8 cellular contexts compared by ENCODE assay signal in the genomic region with DNA sequence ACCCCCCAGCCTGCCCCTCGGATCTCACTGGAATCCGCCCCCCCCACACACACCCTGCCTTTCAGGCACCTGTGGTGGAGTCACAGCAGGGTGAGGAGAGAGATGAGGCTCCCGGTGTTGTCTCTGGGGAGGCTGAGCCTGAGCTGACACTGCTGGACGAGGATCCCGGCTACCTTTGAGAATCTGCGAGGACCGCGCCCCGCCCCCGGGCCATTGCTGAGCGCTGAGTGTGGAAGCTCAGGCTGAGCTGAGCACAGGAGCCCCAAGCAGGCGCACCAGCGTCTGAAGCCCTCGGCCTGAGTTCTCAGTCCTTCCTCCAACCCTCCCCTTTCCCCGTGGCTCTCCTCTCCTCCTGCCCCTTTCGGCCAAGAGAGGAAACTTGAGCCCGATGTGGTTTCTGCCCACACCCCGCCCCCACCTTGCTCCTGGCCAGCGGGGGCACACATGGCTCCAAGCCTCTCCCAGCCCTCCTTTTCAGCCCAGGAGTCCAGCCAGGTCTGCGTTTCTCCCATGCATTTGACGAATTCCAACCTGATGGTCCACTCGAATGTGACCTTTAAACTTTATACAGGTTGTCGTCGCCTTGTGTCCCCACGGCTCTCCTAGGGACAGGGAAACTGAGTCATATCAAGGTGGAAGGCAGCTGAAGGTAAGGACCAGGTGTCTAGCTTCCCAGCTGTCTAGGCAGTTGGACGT. TPM values are rescaled to one million over a fixed set of nuclear protein-coding genes. Genes with fewer than 3 reads are reported as not detected.
A peak's percentile ranks its signal among the peaks of the same experiment; 100 is the strongest.
DNase-seq lines count a peak whose midpoint lies in the region; ATAC-seq and TF ChIP-seq lines count a peak whose summit lies in the region.

A gene (minus strand): TSS at position 284 of the 696 bp plus-strand sequence. CDS start 5,767 bp downstream, outside the sequence.

- no peak within 1 kb of the TSS for H3K27ac Mint-ChIP-seq in activated CD8-positive, alpha-beta T cell treated with anti-CD3 and anti-CD28 coated beads, Interleukin-2, amount 10 ng/mL, durations not matched to agents 7 days and 5 days
- peak within 1 kb of the TSS; percentile 76 for H3K27ac Mint-ChIP-seq in neural progenitor cell

- no peak within 1 kb of the TSS for H3K4me3 Mint-ChIP-seq in activated CD8-positive, alpha-beta T cell treated with anti-CD3 and anti-CD28 coated beads, Interleukin-2, amount 10 ng/mL, durations not matched to agents 7 days and 5 days
- H3K4me3 Mint-ChIP-seq in neural progenitor cell: peak within 1 kb of the TSS; percentile 79

- H3K36me3 ChIP-seq in neural progenitor cell: no peaks in the 10 kb centered on the region

- H3K9me3 ChIP-seq in neural progenitor cell (ENCODE audit: low read depth): no peaks in the 10 kb centered on the region

- peaks cover 37% of the 10 kb centered on the region for H3K4me1 Mint-ChIP-seq in activated CD8-positive, alpha-beta T cell treated with anti-CD3 and anti-CD28 coated beads, Interleukin-2, amount 10 ng/mL, durations not matched to agents 7 days and 5 days (ENCODE audit: low read depth)
- peaks cover 34% of the 10 kb centered on the region for H3K4me1 Mint-ChIP-seq in neural progenitor cell

- peak within 1 kb of the TSS; percentile 89 for H2AFZ ChIP-seq in neural progenitor cell (replicated peaks)

- peak within 1 kb of the TSS; percentile 74 for H3K27ac ChIP-seq in neural progenitor cell

- CTCF ChIA-PET in activated CD8-positive, alpha-beta T cell treated with anti-CD3 and anti-CD28 coated beads, Interleukin-2, amount 10 ng/mL, durations not matched to agents 7 days and 5 days (lab: Charles Lee): interaction anchor here (2.0 to 2.8 kb wide), 4 partner anchors 24 to 79 kb away, joined by 6 to 14 read pairs (median 11); a partner anchor contains a TSS

- peak; percentile 64 for ATAC-seq in activated CD8-positive, alpha-beta T cell treated with anti-CD3 and anti-CD28 coated beads, Interleukin-2, amount 10 ng/mL, durations not matched to agents 7 days and 5 days
- ATAC-seq in GM19351 (IDR thresholded peaks at IDR 0.05; ENCODE audit: unreplicated experiment) (no peak), GM18517 (IDR thresholded peaks at IDR 0.05; ENCODE audit: unreplicated experiment) (no peak)

- no peaks in the 10 kb centered on the region for H3K36me3 Mint-ChIP-seq in activated CD8-positive, alpha-beta T cell treated with anti-CD3 and anti-CD28 coated beads, Interleukin-2, amount 10 ng/mL, durations not matched to agents 7 days and 5 days (ENCODE audit: low read depth)
- no peaks in the 10 kb centered on the region for H3K36me3 Mint-ChIP-seq in neural progenitor cell

- peaks cover 5% of the 10 kb centered on the region for H3K79me2 ChIP-seq in neural progenitor cell (ENCODE audit: low read depth)

- TF ChIP-seq CTCF in fibroblast of the aortic adventitia (IDR thresholded peaks at IDR 0.05; ENCODE audit: insufficient read depth, low read length) (peak; percentile 38), neural progenitor cell (IDR thresholded peaks at IDR 0.05) (no peak)

- H3K4me2 ChIP-seq in neural progenitor cell: peak within 1 kb of the TSS; percentile 80

- H3K27me3 Mint-ChIP-seq in activated CD8-positive, alpha-beta T cell treated with anti-CD3 and anti-CD28 coated beads, Interleukin-2, amount 10 ng/mL, durations not matched to agents 7 days and 5 days (ENCODE audit: low read depth): peaks cover 67% of the 10 kb centered on the region
- H3K27me3 Mint-ChIP-seq in neural progenitor cell (ENCODE audit: insufficient read depth, low read depth): peaks cover 11% of the 10 kb centered on the region

- H3K9me3 Mint-ChIP-seq in activated CD8-positive, alpha-beta T cell treated with anti-CD3 and anti-CD28 coated beads, Interleukin-2, amount 10 ng/mL, durations not matched to agents 7 days and 5 days (ENCODE audit: insufficient read depth): no peaks in the 10 kb centered on the region
- H3K9me3 Mint-ChIP-seq in neural progenitor cell: no peaks in the 10 kb centered on the region

- DNase-seq in NCI-H1417 (lab: John Stamatoyannopoulos, UW) (peak; percentile 74 to 78 (median 74)), NCI-H1417 treated with DMSO at 0.1 percent for 48 hours (lab: John Stamatoyannopoulos, UW) (no peak), NCI-H1436 treated with DMSO at 0.1 percent for 48 hours (lab: John Stamatoyannopoulos, UW) (peak; percentile 18), fibroblast of the aortic adventitia (ENCODE audit: low read depth) (peak; percentile 65), neural progenitor cell (ENCODE audit: low spot score) (peak; percentile 94)
- DNase-seq in activated CD8-positive, alpha-beta T cell treated with anti-CD3 and anti-CD28 coated beads, Interleukin-2, amount 10 ng/mL, durations not matched to agents 7 days and 5 days: peak; percentile 35

- H3F3A ChIP-seq in neural progenitor cell (ENCODE audit: low read depth): peaks cover 29% of the 10 kb centered on the region

- POLR2A ChIA-PET in activated CD8-positive, alpha-beta T cell treated with anti-CD3 and anti-CD28 coated beads, Interleukin-2, amount 10 ng/mL, durations not matched to agents 7 days and 5 days (lab: Charles Lee): interaction anchor here (1.1 kb wide), 1 partner anchor 21 kb away, joined by 3 read pairs; a partner anchor contains a TSS

- H4K20me1 ChIP-seq in neural progenitor cell (ENCODE audit: low read depth): no peaks in the 10 kb centered on the region

- no peaks in the 10 kb centered on the region for H3K27me3 ChIP-seq in neural progenitor cell

- H3K9ac ChIP-seq in neural progenitor cell: peak within 1 kb of the TSS; percentile 42

- H3K4me3 ChIP-seq in fibroblast of the aortic adventitia (ENCODE audit: low read depth, low read length) (peak within 1 kb of the TSS; percentile 49), neural progenitor cell (peak within 1 kb of the TSS; percentile 40)

- peaks cover 42% of the 10 kb centered on the region for H3K4me1 ChIP-seq in neural progenitor cell

RNA-seq across cellular contexts. Expression of the gene that starts here (rescaled TPM):
- not detected for total RNA-seq in activated CD8-positive, alpha-beta T cell treated with anti-CD3 and anti-CD28 coated beads, Interleukin-2, amount 10 ng/mL, durations not matched to agents 7 days and 5 days
- total RNA-seq in fibroblast of the aortic adventitia (ENCODE audit: low replicate concordance) (1.2 TPM in 1 of 2 replicates, not detected in the other), neural progenitor cell (ENCODE audit: low replicate concordance) (2.8 and 4.3 TPM in 2 replicates)

Comparison
In these comparisons a context has a peak if more than half of its experiments do, and no peak if none do; other contexts are left out.
1. Peak in DNase-seq and ATAC-seq in activated CD8-positive, alpha-beta T cell treated with anti-CD3 and anti-CD28 coated beads, Interleukin-2, amount 10 ng/mL, durations not matched to agents 7 days and 5 days; RNA of the gene not detected or under 1 TPM.